8 cellular contexts compared by ENCODE assay signal in the genomic region with DNA sequence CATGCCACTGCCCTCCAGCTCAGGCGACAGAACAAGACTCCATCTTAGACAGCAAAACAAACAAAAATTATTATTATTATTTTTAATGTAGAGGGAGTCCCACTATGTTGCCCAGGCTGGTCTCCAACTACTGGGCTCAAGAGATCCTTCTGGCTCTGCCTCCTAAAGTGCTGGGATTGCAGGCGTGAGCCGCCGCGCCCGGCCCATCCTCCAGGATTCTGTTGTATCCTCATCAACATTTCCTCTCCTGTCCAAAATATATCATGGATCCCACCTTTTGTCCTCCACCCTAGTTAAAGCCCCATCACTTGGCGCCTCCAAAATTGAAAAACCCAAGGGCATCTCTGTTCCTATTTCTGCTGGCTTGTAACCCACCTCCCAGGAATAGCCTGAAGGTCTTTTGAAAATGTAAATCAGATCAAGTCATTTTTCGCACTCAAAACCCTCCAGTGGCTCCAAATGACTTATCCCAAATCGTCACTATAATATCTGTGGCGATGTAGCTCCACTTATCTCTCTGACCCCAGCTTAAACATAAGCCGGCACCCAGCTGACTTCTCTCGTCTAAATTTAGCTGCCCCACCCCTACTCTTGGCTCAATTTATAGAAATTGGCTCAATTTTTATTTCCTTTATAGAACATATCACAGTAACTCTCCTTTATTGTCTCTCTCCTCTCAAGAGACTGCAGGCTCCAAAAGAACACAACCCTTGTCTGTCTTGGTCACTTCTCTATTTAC. TPM values are rescaled to one million over a fixed set of nuclear protein-coding genes. Genes with fewer than 3 reads are reported as not detected.
DNase-seq lines count a peak whose midpoint lies in the region; ATAC-seq and TF ChIP-seq lines count a peak whose summit lies in the region.

No MANE protein-coding gene starts in this region.

- H3K27me3 ChIP-seq in DOHH2 (ENCODE audit: control insufficient read depth, low read length), result no peaks in the 10 kb centered on the region
- no peaks in the 10 kb centered on the region for H3K27me3 ChIP-seq in PC-3 (ENCODE audit: low read length)
- H3K27me3 ChIP-seq in uterus, result no peaks in the 10 kb centered on the region

- no peak overlapping the region for H3K9ac ChIP-seq in PC-3 (ENCODE audit: low read length)

- H3K4me2 ChIP-seq in DOHH2 (ENCODE audit: low read length) (peak overlapping the region; percentile 14; the same call in 1 of the 2 replicates), PC-3 (ENCODE audit: low read length) (peak overlapping the region; percentile 58)

- peak overlapping the region; percentile 33 for H3K4me3 ChIP-seq in DOHH2 (ENCODE audit: low read length)
- H3K4me3 ChIP-seq in PC-3 (ENCODE audit: low read length), result peak overlapping the region; percentile 54
- no peak overlapping the region for H3K4me3 ChIP-seq in uterus

- peaks cover 4% of the 10 kb centered on the region; the same call in 1 of the 2 replicates for H4K20me1 ChIP-seq in DOHH2 (ENCODE audit: control insufficient read depth, insufficient read depth, low read depth, low read length)
- peaks cover 4% of the 10 kb centered on the region; the same call in 1 of the 2 replicates for H4K20me1 ChIP-seq in PC-3 (ENCODE audit: low read length)

- peaks cover 14% of the 10 kb centered on the region for H3K4me1 ChIP-seq in DOHH2 (ENCODE audit: control insufficient read depth, low read length)
- peaks cover 10% of the 10 kb centered on the region for H3K4me1 ChIP-seq in PC-3 (ENCODE audit: insufficient read depth, low read length)
- no peaks in the 10 kb centered on the region for H3K4me1 ChIP-seq in uterus

- no peaks in the 10 kb centered on the region for H3K9me2 ChIP-seq in DOHH2 (replicated peaks; ENCODE audit: control insufficient read depth, low read length)
- no peaks in the 10 kb centered on the region for H3K9me2 ChIP-seq in PC-3 (replicated peaks; ENCODE audit: low read length)

- H3K36me3 Mint-ChIP-seq in progenitor cell of endocrine pancreas (ENCODE audit: insufficient read depth), result peaks cover 2% of the 10 kb centered on the region

- DNase-seq in PC-3 (no peak), erythroblast (lab: John Stamatoyannopoulos, UW) (peak; percentile 53 to 54), progenitor cell of endocrine pancreas (ENCODE audit: low spot score, unreplicated experiment) (no peak), uterus (no peak), HT-29 (ENCODE audit: low spot score) (no peak), NCI-H226 (no peak)
- no peak for DNase-seq in activated CD8-positive, alpha-beta memory T cell treated with anti-CD3 and anti-CD28 coated beads, Interleukin-2, amount 50 U/mL, for 48 hours

- intact Hi-C loops in PC-3 (cut with micrococcal nuclease) (no loop called here), uterus (cut with DNase I; ENCODE audit: low total_unique reads) (no loop called here)

- H3K27ac ChIP-seq in DOHH2 (ENCODE audit: low read depth, low read length) (no peak overlapping the region), PC-3 (ENCODE audit: low read length) (no peak overlapping the region), uterus (peak overlapping the region in 1 of 2 donors; percentile 94)

- no peak for TF ChIP-seq POLR2A in erythroblast (IDR thresholded peaks at IDR 0.05; ENCODE audit: low read length)
- no peak for TF ChIP-seq POLR2A in uterus (IDR thresholded peaks at IDR 0.05)

- CTCF ChIA-PET in PC-3 (lab: Charles Lee), result interaction anchor here (0.7 to 1.0 kb wide), 3 partner anchors 17 to 19 kb away, joined by 3 to 4 read pairs (median 4); partner anchors contain the start of gene ZNF865

- no peaks in the 10 kb centered on the region for H3K9me3 Mint-ChIP-seq in progenitor cell of endocrine pancreas (ENCODE audit: low read depth)

- no peak overlapping the region for H2AFZ ChIP-seq in PC-3 (ENCODE audit: low read length)

- POLR2A ChIA-PET in PC-3 (lab: Charles Lee; ENCODE audit: unreplicated experiment), result interaction anchor here (0.6 to 1.2 kb wide), 2 partner anchors 31 to 172 kb away, joined by 6 to 9 read pairs; partner anchors contain the start of gene U2AF2

- H3K27me3 Mint-ChIP-seq in progenitor cell of endocrine pancreas, result no peaks in the 10 kb centered on the region

- no peaks in the 10 kb centered on the region for H3K36me3 ChIP-seq in DOHH2 (ENCODE audit: control insufficient read depth, low read length)
- no peaks in the 10 kb centered on the region for H3K36me3 ChIP-seq in PC-3 (ENCODE audit: low read depth, low read length)
- no peaks in the 10 kb centered on the region for H3K36me3 ChIP-seq in uterus

- peaks cover 11% of the 10 kb centered on the region for H3F3A ChIP-seq in DOHH2 (ENCODE audit: control insufficient read depth, insufficient read depth)
- no peaks in the 10 kb centered on the region for H3F3A ChIP-seq in PC-3 (ENCODE audit: low read length, unreplicated experiment)

- H3K4me3 Mint-ChIP-seq in progenitor cell of endocrine pancreas (ENCODE audit: low read depth), result peak overlapping the region; percentile 86

- H3K9me3 ChIP-seq in DOHH2 (ENCODE audit: control insufficient read depth, insufficient read depth, low read length) (no peaks in the 10 kb centered on the region), PC-3 (ENCODE audit: low read length) (no peaks in the 10 kb centered on the region), uterus (no peaks in the 10 kb centered on the region)

- no peaks in the 10 kb centered on the region for H3K79me2 ChIP-seq in DOHH2 (ENCODE audit: control insufficient read depth, low read length)
- H3K79me2 ChIP-seq in PC-3 (ENCODE audit: low read length), result peaks cover 8% of the 10 kb centered on the region

- TSS peak; percentile 45 for BruUV-seq in PC-3 (replicated peaks; lab: Mats Ljungman, UMichigan)

- TF ChIP-seq CTCF in DOHH2 (IDR thresholded peaks at IDR 0.05; ENCODE audit: low read depth, low read length, poor library complexity, severe bottlenecking) (no peak), PC-3 (conservative IDR thresholded peaks at IDR 0.05; ENCODE audit: low read depth, low read length) (no peak), progenitor cell of endocrine pancreas (IDR thresholded peaks at IDR 0.05; ENCODE audit: unreplicated experiment) (no peak), uterus (IDR thresholded peaks at IDR 0.05) (no peak)

- no peak overlapping the region for H3K27ac Mint-ChIP-seq in progenitor cell of endocrine pancreas

- no peak for ATAC-seq in PC-3

- peaks cover 9% of the 10 kb centered on the region for H3K4me1 Mint-ChIP-seq in progenitor cell of endocrine pancreas (ENCODE audit: low read depth)

RNA-seq across cellular contexts. Expression of gene ZNF784, which starts 1.1 kb away (rescaled TPM):
- total RNA-seq in PC-3 (2014; rRNA removed) (9.0 and 18.0 TPM in 2 replicates), progenitor cell of endocrine pancreas (14.6 and 15.3 TPM in 2 replicates), uterus (1 to 10 TPM; 4.1 to 9.6 (median 7.4) TPM)
- 17.5 and 19.9 TPM in 2 replicates for total RNA-seq in HT-29 (2014; rRNA removed; shearing (Covaris generic))

RNA-seq across cellular contexts. Expression of gene ZNF580, which starts 17.5 kb away (rescaled TPM):
- total RNA-seq in PC-3 (2014; rRNA removed) (15.2 and 23.9 TPM in 2 replicates), progenitor cell of endocrine pancreas (45.9 and 46.2 TPM in 2 replicates), uterus (10 to 100 TPM in 3 of 4 donors, 1 to 10 TPM in 1; 4.8 to 69.8 (median 19.1) TPM)
- 16.1 and 18.8 TPM in 2 replicates for total RNA-seq in HT-29 (2014; rRNA removed; shearing (Covaris generic))

RNA-seq across cellular contexts. Expression of gene ZNF865, which starts 17.9 kb away (rescaled TPM):
- total RNA-seq in PC-3 (2014; rRNA removed) (5.5 and 8.2 TPM in 2 replicates), progenitor cell of endocrine pancreas (19.0 and 19.9 TPM in 2 replicates), uterus (10 to 100 TPM in 1 of 4 donors, 1 to 10 TPM in 2, not detected in 1; 2.0 to 24.2 (median 3.2) TPM)
- 9.1 and 9.6 TPM in 2 replicates for total RNA-seq in HT-29 (2014; rRNA removed; shearing (Covaris generic))

RNA-seq across cellular contexts. Expression of gene ZNF581, which starts 20.1 kb away (rescaled TPM):
- total RNA-seq in PC-3 (2014; rRNA removed) (25.6 and 37.5 TPM in 2 replicates), progenitor cell of endocrine pancreas (38.8 and 40.1 TPM in 2 replicates), uterus (10 to 100 TPM in 3 of 4 donors, 1 to 10 TPM in 1; 2.8 to 30.3 (median 12.8) TPM)
- 40.9 and 43.2 TPM in 2 replicates for total RNA-seq in HT-29 (2014; rRNA removed; shearing (Covaris generic))

RNA-seq across cellular contexts. Expression of gene ZNF524, which starts 23.2 kb away (rescaled TPM):
- 27.7 and 33.1 TPM in 2 replicates for total RNA-seq in PC-3 (2014; rRNA removed)
- total RNA-seq in progenitor cell of endocrine pancreas, result 7.9 and 8.5 TPM in 2 replicates
- total RNA-seq in uterus, result 10 to 100 TPM in 3 of 4 donors, 1 to 10 TPM in 1; 5.4 to 20.4 (median 14.6) TPM
- 69.6 and 81.2 TPM in 2 replicates for total RNA-seq in HT-29 (2014; rRNA removed; shearing (Covaris generic))

Comparison
In these comparisons a context has a peak if more than half of its experiments do, and no peak if none do; other contexts are left out.
1. H3K4me3 ChIP-seq: peak in DOHH2 (single experiment) and PC-3 (single experiment); none in uterus (0 of 2).
2. DNase-seq: peak in erythroblast (2 of 2); none in PC-3 (single experiment), progenitor cell of endocrine pancreas (single experiment), activated CD8-positive, alpha-beta memory T cell treated with anti-CD3 and anti-CD28 coated beads, Interleukin-2, amount 50 U/mL, for 48 hours (single experiment), uterus (0 of 2), HT-29 (single experiment) and NCI-H226 (single experiment).